Comparison of ENCODE assay signal across 32 cellular contexts in the genomic region with DNA sequence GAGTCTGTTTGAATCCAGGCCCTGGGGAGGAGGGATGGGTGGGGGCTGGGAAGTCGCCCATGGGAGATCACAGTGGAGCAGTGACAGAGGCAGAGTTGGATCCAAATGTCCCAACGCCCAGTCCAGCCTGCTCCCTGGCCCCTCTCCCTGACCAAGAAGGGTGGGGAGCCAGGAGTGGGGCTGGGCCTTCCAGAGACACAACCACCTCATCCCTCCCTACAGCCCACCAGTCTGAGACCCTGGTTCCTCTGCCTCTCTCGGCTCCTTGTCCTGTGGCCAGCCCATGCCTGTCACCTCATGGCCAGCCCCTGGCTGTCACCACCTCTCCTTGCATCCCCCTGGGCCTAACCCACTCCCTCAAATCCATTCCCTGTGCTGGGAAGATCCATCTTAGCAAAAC.
"Had no signal": no experiment of that assay in that cellular context is flagged by ENCODE, and none has a peak within 500 bp of the region (broad histone marks: within the 10 kb centered on the region; RNA-seq: fewer than 3 reads in every experiment).

No MANE protein-coding gene starts in this region.

- H3K36me3 Mint-ChIP-seq: activated CD4-positive, alpha-beta memory T cell treated with anti-CD3 and anti-CD28 coated beads for 36 hours; activated CD8-positive, alpha-beta memory T cell treated with anti-CD3 and anti-CD28 coated beads, Interleukin-2, amount 10 ng/mL, durations not matched to agents 7 days and 5 days; activated naive CD8-positive, alpha-beta T cell; brain had no signal

- H3K9me3 ChIP-seq: ascending aorta, breast epithelium, esophagus muscularis mucosa, gastrocnemius medialis had no signal

- DNase-seq: activated CD4-positive, alpha-beta memory T cell treated with anti-CD3 and anti-CD28 coated beads for 36 hours; activated CD4-positive, alpha-beta T cell treated with anti-CD3 and anti-CD28 coated beads for 36 hours; activated CD4-positive, alpha-beta T cell treated with anti-CD3 and anti-CD28 coated beads, Interleukin-2, amount 10 ng/mL, durations not matched to agents 24 days and 14 days; activated CD4-positive, CD25-positive, alpha-beta regulatory T cell; activated CD4-positive, CD25-positive, alpha-beta regulatory T cell treated with anti-CD3 and anti-CD28 coated beads, Interleukin-2, amount 50 U/mL, for 72 hours; activated CD8-positive, alpha-beta memory T cell treated with anti-CD3 and anti-CD28 coated beads, Interleukin-2, amount 10 ng/mL, durations not matched to agents 7 days and 5 days; activated CD8-positive, alpha-beta memory T cell treated with anti-CD3 and anti-CD28 coated beads, Interleukin-2, amount 50 U/mL, for 4 hours; activated CD8-positive, alpha-beta T cell treated with anti-CD3 and anti-CD28 coated beads, Interleukin-2, amount 10 ng/mL, durations not matched to agents 7 days and 5 days; activated effector memory CD4-positive, alpha-beta T cell treated with anti-CD3 and anti-CD28 coated beads, Interleukin-2, amount 50 U/mL, for 16 hours; activated naive CD4-positive, alpha-beta T cell treated with anti-CD3 and anti-CD28 coated beads for 36 hours; activated T-cell treated with anti-CD3 and anti-CD28 coated beads, Interleukin-2, amount 50 U/mL, for 1 hour; activated T-cell treated with anti-CD3 and anti-CD28 coated beads, Interleukin-2, amount 50 U/mL, for 48 hours; central memory CD4-positive, alpha-beta T cell; cortex of kidney; dermis blood vessel endothelial cell; effector CD4-positive, alpha-beta T cell; effector memory CD8-positive, alpha-beta T cell; erythroblast; foreskin keratinocyte; gastrocnemius medialis; glutamatergic neuron; SW 1271; T-helper 2 cell had no signal

- H3K27me3 ChIP-seq: ascending aorta, gastrocnemius medialis had no signal

- FAIRE-seq: colon had no signal

- H3K27ac Mint-ChIP-seq: activated CD4-positive, alpha-beta memory T cell treated with anti-CD3 and anti-CD28 coated beads for 36 hours; activated CD4-positive, alpha-beta T cell treated with anti-CD3 and anti-CD28 coated beads for 36 hours; activated CD4-positive, alpha-beta T cell treated with anti-CD3 and anti-CD28 coated beads, Interleukin-2, amount 10 ng/mL, durations not matched to agents 24 days and 14 days; activated CD8-positive, alpha-beta memory T cell treated with anti-CD3 and anti-CD28 coated beads, Interleukin-2, amount 10 ng/mL, durations not matched to agents 7 days and 5 days; activated naive CD4-positive, alpha-beta T cell treated with anti-CD3 and anti-CD28 coated beads for 36 hours; activated naive CD8-positive, alpha-beta T cell; activated T-helper 1 cell treated with anti-CD3 and anti-CD28 coated beads, Interleukin-12 subunit alpha, Interleukin-12 subunit beta, Interleukin-2, Interleukin-4 antibody, amounts not matched to agents 30 ng/mL and 10 ng/mL and 1 ng/mL, durations not matched to agents 14 hours and 24 hours and 36 hours; activated T-helper 2 cell treated with anti-CD3 and anti-CD28 coated beads, Interferon-gamma antibody, Interleukin-2, Interleukin-4, amounts not matched to agents 10 μg/mL and 5 μg/mL and 100 μg/mL, durations not matched to agents 14 hours and 24 hours and 36 hours; brain had no signal

- H3K27me3 Mint-ChIP-seq: activated naive CD8-positive, alpha-beta T cell; effector memory CD8-positive, alpha-beta T cell had no signal

- H3K4me3 Mint-ChIP-seq: activated CD4-positive, alpha-beta memory T cell treated with anti-CD3 and anti-CD28 coated beads for 36 hours; activated CD4-positive, alpha-beta T cell treated with anti-CD3 and anti-CD28 coated beads for 36 hours; activated CD4-positive, alpha-beta T cell treated with anti-CD3 and anti-CD28 coated beads, Interleukin-2, amount 10 ng/mL, durations not matched to agents 24 days and 14 days; activated CD8-positive, alpha-beta memory T cell treated with anti-CD3 and anti-CD28 coated beads, Interleukin-2, amount 10 ng/mL, durations not matched to agents 7 days and 5 days; activated CD8-positive, alpha-beta T cell treated with anti-CD3 and anti-CD28 coated beads, Interleukin-2, amount 10 ng/mL, durations not matched to agents 7 days and 5 days; activated naive CD4-positive, alpha-beta T cell treated with anti-CD3 and anti-CD28 coated beads for 36 hours; activated naive CD8-positive, alpha-beta T cell; activated T-helper 1 cell treated with anti-CD3 and anti-CD28 coated beads, Interleukin-12 subunit alpha, Interleukin-12 subunit beta, Interleukin-2, Interleukin-4 antibody, amounts not matched to agents 30 ng/mL and 10 ng/mL and 1 ng/mL, durations not matched to agents 14 hours and 24 hours and 36 hours; brain; effector memory CD8-positive, alpha-beta T cell had no signal

- H3K27ac ChIP-seq: ascending aorta, breast epithelium, cardiac muscle cell, esophagus muscularis mucosa, foreskin keratinocyte, gastrocnemius medialis had no signal

- H3K4me1 Mint-ChIP-seq: brain had no signal

- H3K4me1 ChIP-seq: ascending aorta, breast epithelium, foreskin keratinocyte, gastrocnemius medialis had no signal

- ATAC-seq: activated CD4-positive, alpha-beta T cell treated with anti-CD3 and anti-CD28 coated beads for 36 hours; activated CD8-positive, alpha-beta memory T cell treated with anti-CD3 and anti-CD28 coated beads, Interleukin-2, amount 10 ng/mL, durations not matched to agents 7 days and 5 days; activated CD8-positive, alpha-beta T cell treated with anti-CD3 and anti-CD28 coated beads, Interleukin-2, amount 10 ng/mL, durations not matched to agents 7 days and 5 days; effector memory CD8-positive, alpha-beta T cell; foreskin keratinocyte; gastrocnemius medialis had no signal

- H3K9me3 Mint-ChIP-seq: effector memory CD8-positive, alpha-beta T cell had no signal

- H3K4me3 ChIP-seq: ascending aorta, breast epithelium, cardiac muscle cell, esophagus muscularis mucosa, gastrocnemius medialis had no signal

- H3K36me3 ChIP-seq: ascending aorta, breast epithelium, cardiac muscle cell, esophagus muscularis mucosa, gastrocnemius medialis had no signal
